8 cellular contexts compared by ENCODE assay signal in genomic region chr12:52052471-52053186, GRCh38. TPM values are rescaled to one million over a fixed set of nuclear protein-coding genes. Genes with fewer than 3 reads are reported as not detected.
DNase-seq lines count a peak whose midpoint lies in the region; ATAC-seq, FAIRE-seq and TF ChIP-seq lines count a peak whose summit lies in the region.

No MANE protein-coding gene starts in this region.

- intact Hi-C loops in lower leg skin (cut with DNase I; ENCODE audit: low total_unique reads), result no loop called here

- H3K4me3 ChIP-seq in lower leg skin (ENCODE audit: low read depth, poor library complexity, severe bottlenecking), result peak overlapping the region; percentile 40

- ATAC-seq in activated naive CD8-positive, alpha-beta T cell treated with anti-CD3 and anti-CD28 coated beads, Interleukin-2, amount 50 U/mL, for 24 hours, result no peak
- ATAC-seq in GM19328 (IDR thresholded peaks at IDR 0.05; ENCODE audit: unreplicated experiment) (no peak), HG03378 (IDR thresholded peaks at IDR 0.05; ENCODE audit: unreplicated experiment) (no peak), HG02870 (IDR thresholded peaks at IDR 0.05; ENCODE audit: unreplicated experiment) (no peak)

- FAIRE-seq in urothelium cell line (lab: Jason Lieb, UNC), result peak; percentile 75

- DNase-seq in stimulated activated CD4-positive, alpha-beta T cell treated with anti-CD3 and anti-CD28 coated beads, Interleukin-15, amount 100 ng/mL, for 24 hours, result peak; percentile 37
- no peak for DNase-seq in stimulated activated CD4-positive, alpha-beta T cell treated with anti-CD3 and anti-CD28 coated beads, Interleukin-4, amount 100 ng/mL, for 4 hours
- no peak for DNase-seq in activated naive CD8-positive, alpha-beta T cell treated with anti-CD3 and anti-CD28 coated beads, Interleukin-2, amount 50 U/mL, for 24 hours
- DNase-seq in lower leg skin (ENCODE audit: low spot score in 2 of 2) (no peak), urothelium cell line (ENCODE audit: low spot score) (no peak)

- H3K27me3 Mint-ChIP-seq in activated naive CD8-positive, alpha-beta T cell treated with anti-CD3 and anti-CD28 coated beads, Interleukin-2, amount 50 U/mL, for 24 hours, result no peaks in the 10 kb centered on the region

- WGBS in lower leg skin, 2 donors, result 47 to 49% methylated on average over 7 of the region's 7 CpGs

- H3K27ac Mint-ChIP-seq in activated naive CD8-positive, alpha-beta T cell treated with anti-CD3 and anti-CD28 coated beads, Interleukin-2, amount 50 U/mL, for 24 hours, result peak overlapping the region; percentile 98

- H3K4me3 Mint-ChIP-seq in activated naive CD8-positive, alpha-beta T cell treated with anti-CD3 and anti-CD28 coated beads, Interleukin-2, amount 50 U/mL, for 24 hours, result peak overlapping the region; percentile 99

- H3K4me1 Mint-ChIP-seq in activated naive CD8-positive, alpha-beta T cell treated with anti-CD3 and anti-CD28 coated beads, Interleukin-2, amount 50 U/mL, for 24 hours, result peaks cover 40% of the 10 kb centered on the region

- TF ChIP-seq CTCF in lower leg skin (IDR thresholded peaks at IDR 0.05), result no peak

- TF ChIP-seq POLR2A in lower leg skin (IDR thresholded peaks at IDR 0.05), result no peak

- peaks cover 40% of the 10 kb centered on the region for H3K36me3 Mint-ChIP-seq in activated naive CD8-positive, alpha-beta T cell treated with anti-CD3 and anti-CD28 coated beads, Interleukin-2, amount 50 U/mL, for 24 hours (ENCODE audit: low read depth)

- no peaks in the 10 kb centered on the region for H3K9me3 Mint-ChIP-seq in activated naive CD8-positive, alpha-beta T cell treated with anti-CD3 and anti-CD28 coated beads, Interleukin-2, amount 50 U/mL, for 24 hours

RNA-seq across cellular contexts. Expression of gene NR4A1, which starts 1.4 kb away (rescaled TPM):
- total RNA-seq in lower leg skin, result 100 to 1,000 TPM in 2 of 4 donors, 10 to 100 TPM in 2; 28.7 to 121 (median 105) TPM

RNA-seq across cellular contexts. Expression of gene ATG101, which starts 17.1 kb away (rescaled TPM):
- total RNA-seq in lower leg skin, result 10 to 100 TPM; 42.6 to 71.6 (median 55.2) TPM

RNA-seq across cellular contexts. Expression of gene SMIM41, which starts 26.9 kb away (rescaled TPM):
- under 1 TPM in 1 of 4 donors, not detected in 3; 0.71 TPM for total RNA-seq in lower leg skin

RNA-seq across cellular contexts. Expression of gene TAMALIN, which starts 45.9 kb away (rescaled TPM):
- total RNA-seq in lower leg skin, result 10 to 100 TPM; 14.6 to 34.2 (median 25.9) TPM
